In the genomic region with DNA sequence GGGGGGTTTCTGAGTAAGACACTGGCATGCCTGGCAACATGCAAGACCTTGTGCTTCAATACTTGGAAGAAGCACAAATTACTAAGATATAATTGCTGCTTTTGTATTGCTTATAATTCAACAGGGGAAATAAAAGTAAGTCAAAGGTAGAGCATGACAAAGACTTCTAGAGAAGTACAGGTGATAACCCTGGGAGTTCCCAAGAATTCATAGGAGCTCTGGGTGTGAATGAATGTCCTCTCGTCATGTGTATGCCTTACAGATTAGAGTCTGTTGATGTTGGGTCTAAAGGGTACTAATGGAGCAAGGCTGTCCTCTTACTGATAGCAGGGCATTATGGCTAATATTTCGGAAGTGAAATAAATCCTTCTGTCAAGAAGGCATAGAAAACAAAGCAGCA, we compare ENCODE assay signal across 41 cellular contexts. TPM values are rescaled to one million over a fixed set of nuclear protein-coding genes. Genes with fewer than 3 reads are reported as not detected.
"Had no signal": no experiment of that assay in that cellular context is flagged by ENCODE, and none has a peak within 500 bp of the region (broad histone marks: within the 10 kb centered on the region; RNA-seq: fewer than 3 reads in every experiment).

No MANE protein-coding gene starts in this region.

- DNase-seq: activated effector memory CD4-positive, alpha-beta T cell treated with anti-CD3 and anti-CD28 coated beads, Interleukin-2, amount 50 U/mL, for 16 hours; activated effector memory CD4-positive, alpha-beta T cell treated with Interleukin-2 at 50 U/mL for 16 hours; activated gamma-delta T cell; activated gamma-delta T cell treated with Interleukin-2 at 50 U/mL for 16 hours; activated naive CD4-positive, alpha-beta T cell; activated naive CD4-positive, alpha-beta T cell treated with anti-CD3 and anti-CD28 coated beads for 36 hours; activated naive CD4-positive, alpha-beta T cell treated with anti-CD3 and anti-CD28 coated beads, Interleukin-2, amount 10 ng/mL, durations not matched to agents 7 days and 5 days; activated naive CD4-positive, alpha-beta T cell treated with anti-CD3 and anti-CD28 coated beads, Interleukin-2, amount 50 U/mL, for 16 hours; activated naive CD4-positive, alpha-beta T cell treated with Interleukin-2 at 50 U/mL for 16 hours; activated naive CD8-positive, alpha-beta T cell treated with anti-CD3 and anti-CD28 coated beads for 36 hours; activated naive CD8-positive, alpha-beta T cell treated with anti-CD3 and anti-CD28 coated beads, Interleukin-2, amount 10 ng/mL, durations not matched to agents 7 days and 5 days; activated naive CD8-positive, alpha-beta T cell treated with anti-CD3 and anti-CD28 coated beads, Interleukin-2, amount 50 U/mL, for 24 hours; activated T-cell treated with anti-CD3 and anti-CD28 coated beads for 4 hours; activated T-cell treated with anti-CD3 and anti-CD28 coated beads, Interleukin-2, amount 50 U/mL, for 1 hour; activated T-cell treated with anti-CD3 and anti-CD28 coated beads, Interleukin-2, amount 50 U/mL, for 24 hours; activated T-cell treated with anti-CD3 and anti-CD28 coated beads, Interleukin-2, amount 50 U/mL, for 4 hours; activated T-cell treated with anti-CD3 and anti-CD28 coated beads, Interleukin-2, amount 50 U/mL, for 48 hours; activated T-cell treated with anti-CD3 and anti-CD28 coated beads, Interleukin-2, amount 50 U/mL, for 72 hours; adrenal gland; amniotic stem cell; amygdala; anterior cingulate cortex; aorta; body of pancreas; brain microvascular endothelial cell; caudate nucleus; central memory CD4-positive, alpha-beta T cell; cerebellar nuclear complex had no signal

- H3K27ac ChIP-seq: adrenal gland, ascending aorta, body of pancreas, brain microvascular endothelial cell, breast epithelium, cardiac muscle cell had no signal

- ATAC-seq: activated naive CD4-positive, alpha-beta T cell treated with anti-CD3 and anti-CD28 coated beads, Interleukin-2, amount 50 U/mL, for 72 hours; activated naive CD8-positive, alpha-beta T cell treated with anti-CD3 and anti-CD28 coated beads, Interleukin-2, amount 50 U/mL, for 24 hours; activated T-cell treated with anti-CD3 and anti-CD28 coated beads, Interleukin-2, amount 50 U/mL, for 4 hours; activated T-cell treated with anti-CD3 and anti-CD28 coated beads, Interleukin-2, amount 50 U/mL, for 72 hours; activated T-helper 17 cell treated with anti-CD3 and anti-CD28 coated beads, Interleukin-2, amount 50 U/mL, for 72 hours; body of pancreas had no signal

- H3K4me3 Mint-ChIP-seq: activated naive CD4-positive, alpha-beta T cell treated with anti-CD3 and anti-CD28 coated beads for 36 hours; activated naive CD4-positive, alpha-beta T cell treated with anti-CD3 and anti-CD28 coated beads, Interleukin-2, amount 10 ng/mL, durations not matched to agents 7 days and 5 days; activated naive CD4-positive, alpha-beta T cell treated with anti-CD3 and anti-CD28 coated beads, Interleukin-2, amount 50 U/mL, for 24 hours; activated naive CD8-positive, alpha-beta T cell; activated naive CD8-positive, alpha-beta T cell treated with anti-CD3 and anti-CD28 coated beads for 36 hours; activated naive CD8-positive, alpha-beta T cell treated with anti-CD3 and anti-CD28 coated beads, Interleukin-2, amount 10 ng/mL, durations not matched to agents 7 days and 5 days; activated naive CD8-positive, alpha-beta T cell treated with anti-CD3 and anti-CD28 coated beads, Interleukin-2, amount 50 U/mL, for 24 hours; activated T-cell treated with anti-CD3 and anti-CD28 coated beads, Interleukin-2, amount 50 U/mL, for 24 hours; activated T-cell treated with anti-CD3 and anti-CD28 coated beads, Interleukin-2, amount 50 U/mL, for 4 hours; activated T-cell treated with anti-CD3 and anti-CD28 coated beads, Interleukin-2, amount 50 U/mL, for 72 hours; activated T-helper 1 cell treated with anti-CD3 and anti-CD28 coated beads, Interleukin-12 subunit alpha, Interleukin-12 subunit beta, Interleukin-2, Interleukin-4 antibody, amounts not matched to agents 30 ng/mL and 10 ng/mL and 1 ng/mL, durations not matched to agents 14 hours and 24 hours and 36 hours; activated T-helper 17 cell treated with anti-CD3 and anti-CD28 coated beads, Interleukin-2, amount 50 U/mL, for 72 hours; brain; central memory CD8-positive, alpha-beta T cell had no signal

- H3K4me3 ChIP-seq: adrenal gland, ascending aorta, body of pancreas, breast epithelium, cardiac muscle cell had no signal

- H3K4me1 Mint-ChIP-seq: activated naive CD4-positive, alpha-beta T cell treated with anti-CD3 and anti-CD28 coated beads, Interleukin-2, amount 10 ng/mL, durations not matched to agents 7 days and 5 days; activated naive CD8-positive, alpha-beta T cell treated with anti-CD3 and anti-CD28 coated beads, Interleukin-2, amount 10 ng/mL, durations not matched to agents 7 days and 5 days; activated naive CD8-positive, alpha-beta T cell treated with anti-CD3 and anti-CD28 coated beads, Interleukin-2, amount 50 U/mL, for 24 hours had no signal

- H3K4me1 ChIP-seq: adrenal gland, ascending aorta, body of pancreas, breast epithelium had no signal

- H3K27me3 ChIP-seq: adrenal gland, ascending aorta, body of pancreas, brain microvascular endothelial cell, breast epithelium, cardiac muscle cell had no signal

- H3K27me3 Mint-ChIP-seq: activated naive CD4-positive, alpha-beta T cell treated with anti-CD3 and anti-CD28 coated beads, Interleukin-2, amount 10 ng/mL, durations not matched to agents 7 days and 5 days; activated naive CD4-positive, alpha-beta T cell treated with anti-CD3 and anti-CD28 coated beads, Interleukin-2, amount 50 U/mL, for 24 hours; activated naive CD8-positive, alpha-beta T cell; activated naive CD8-positive, alpha-beta T cell treated with anti-CD3 and anti-CD28 coated beads for 36 hours; activated naive CD8-positive, alpha-beta T cell treated with anti-CD3 and anti-CD28 coated beads, Interleukin-2, amount 10 ng/mL, durations not matched to agents 7 days and 5 days; activated naive CD8-positive, alpha-beta T cell treated with anti-CD3 and anti-CD28 coated beads, Interleukin-2, amount 50 U/mL, for 24 hours; activated T-cell treated with anti-CD3 and anti-CD28 coated beads, Interleukin-2, amount 50 U/mL, for 24 hours; activated T-helper 17 cell treated with anti-CD3 and anti-CD28 coated beads, Interleukin-2, amount 50 U/mL, for 72 hours; brain; central memory CD8-positive, alpha-beta T cell had no signal

- H3K27ac Mint-ChIP-seq: activated naive CD4-positive, alpha-beta T cell treated with anti-CD3 and anti-CD28 coated beads for 36 hours; activated naive CD4-positive, alpha-beta T cell treated with anti-CD3 and anti-CD28 coated beads, Interleukin-2, amount 10 ng/mL, durations not matched to agents 7 days and 5 days; activated naive CD4-positive, alpha-beta T cell treated with anti-CD3 and anti-CD28 coated beads, Interleukin-2, amount 50 U/mL, for 24 hours; activated naive CD4-positive, alpha-beta T cell treated with anti-CD3 and anti-CD28 coated beads, Interleukin-2, amount 50 U/mL, for 72 hours; activated naive CD8-positive, alpha-beta T cell; activated naive CD8-positive, alpha-beta T cell treated with anti-CD3 and anti-CD28 coated beads for 36 hours; activated naive CD8-positive, alpha-beta T cell treated with anti-CD3 and anti-CD28 coated beads, Interleukin-2, amount 10 ng/mL, durations not matched to agents 7 days and 5 days; activated naive CD8-positive, alpha-beta T cell treated with anti-CD3 and anti-CD28 coated beads, Interleukin-2, amount 50 U/mL, for 24 hours; activated T-cell treated with anti-CD3 and anti-CD28 coated beads, Interleukin-2, amount 50 U/mL, for 24 hours; activated T-cell treated with anti-CD3 and anti-CD28 coated beads, Interleukin-2, amount 50 U/mL, for 72 hours; activated T-helper 1 cell treated with anti-CD3 and anti-CD28 coated beads, Interleukin-12 subunit alpha, Interleukin-12 subunit beta, Interleukin-2, Interleukin-4 antibody, amounts not matched to agents 30 ng/mL and 10 ng/mL and 1 ng/mL, durations not matched to agents 14 hours and 24 hours and 36 hours; activated T-helper 17 cell treated with anti-CD3 and anti-CD28 coated beads, Interleukin-2, amount 50 U/mL, for 72 hours; activated T-helper 2 cell treated with anti-CD3 and anti-CD28 coated beads, Interferon-gamma antibody, Interleukin-2, Interleukin-4, amounts not matched to agents 10 μg/mL and 5 μg/mL and 100 μg/mL, durations not matched to agents 14 hours and 24 hours and 36 hours; brain had no signal

- FAIRE-seq: astrocyte, bronchial epithelial cell had no signal

- H3K36me3 ChIP-seq: adrenal gland, brain microvascular endothelial cell, cardiac muscle cell had no signal

RNA-seq across cellular contexts. Expression of a gene that starts 7.6 kb away (rescaled TPM):
- total RNA-seq: ascending aorta had no signal
